In genomic region chr20:63163171-63163570, GRCh38 we compare ENCODE assay signal across 14 cellular contexts. TPM values are rescaled to one million over a fixed set of nuclear protein-coding genes. Genes with fewer than 3 reads are reported as not detected.
A peak's percentile ranks its signal among the peaks of the same experiment; 100 is the strongest.
DNase-seq lines count a peak whose midpoint lies in the region; ATAC-seq and TF ChIP-seq lines count a peak whose summit lies in the region.
"Had no signal": no experiment of that assay in that cellular context is flagged by ENCODE, and none has a peak within 500 bp of the region (broad histone marks: within the 10 kb centered on the region; RNA-seq: fewer than 3 reads in every experiment).

No MANE protein-coding gene starts in this region.

- WGBS in spleen, 5 donors: 69 to 83% (median 78%) methylated on average over 2 to 6 of the region's 6 CpGs

- H3K4me1 ChIP-seq in Loucy (ENCODE audit: insufficient read depth, low read length, poor library complexity, severe bottlenecking): peaks cover 11% of the 10 kb centered on the region
- H3K4me1 ChIP-seq in mucosa of descending colon (ENCODE audit: low read depth): no peaks in the 10 kb centered on the region
- H3K4me1 ChIP-seq in spleen: no peaks in the 10 kb centered on the region

- H3K27me3 ChIP-seq in Loucy (ENCODE audit: insufficient read depth, low read length, poor library complexity, severe bottlenecking): no peaks in the 10 kb centered on the region
- peaks cover 0 to 65% (median 0%) of the 10 kb centered on the region in 7 donors for H3K27me3 ChIP-seq in spleen (replicated peaks in 1 of 7)

- TF ChIP-seq POLR2A in spleen (IDR thresholded peaks at IDR 0.05): no peak

- H4K20me1 ChIP-seq in Loucy (ENCODE audit: insufficient read depth, low read length, poor library complexity, severe bottlenecking): no peaks in the 10 kb centered on the region

- H3K4me3 ChIP-seq in Loucy (ENCODE audit: low read length, poor library complexity, severe bottlenecking) (no peak overlapping the region), mucosa of descending colon (no peak overlapping the region), spleen (no peak overlapping the region)
- H3K4me3 ChIP-seq: K562 had no signal

- H3K9me2 ChIP-seq in Loucy (replicated peaks; ENCODE audit: low read depth, low read length): no peaks in the 10 kb centered on the region

- DNase-seq in caudate nucleus (lab: John Stamatoyannopoulos, UW) (no peak), mucosa of descending colon (peak in 2 of 3 donors; percentile 12 to 25), spleen (peak; percentile 54), islet precursor cell (no peak)
- DNase-seq: CD8-positive, alpha-beta memory T cell; Kasumi-1; NCI-H1105 treated with DMSO at 0.1 percent for 48 hours; NCI-H146; NCI-H446; PC-3 had no signal

- H3F3A ChIP-seq in Loucy (ENCODE audit: low read depth): no peaks in the 10 kb centered on the region

- H2AFZ ChIP-seq in Loucy (ENCODE audit: low read length): no peak overlapping the region

- H3K36me3 ChIP-seq in Loucy (ENCODE audit: insufficient read depth, low read length) (no peaks in the 10 kb centered on the region), mucosa of descending colon (ENCODE audit: low read depth) (no peaks in the 10 kb centered on the region), spleen (no peaks in the 10 kb centered on the region)

- H3K79me2 ChIP-seq in Loucy (ENCODE audit: insufficient read depth, low read length): no peaks in the 10 kb centered on the region

- H3K9me3 ChIP-seq in Loucy (ENCODE audit: insufficient read depth, low read depth, low read length): no peaks in the 10 kb centered on the region
- H3K9me3 ChIP-seq in mucosa of descending colon: no peaks in the 10 kb centered on the region
- no peaks in the 10 kb centered on the region for H3K9me3 ChIP-seq in spleen

- H3K27ac ChIP-seq in caudate nucleus (ENCODE audit: low read depth, low read length): peak overlapping the region; percentile 64
- H3K27ac ChIP-seq in spleen: no peak overlapping the region

- intact Hi-C loops in mucosa of descending colon (cut with DNase I, micrococcal nuclease): no loop called here
- intact Hi-C loops in spleen (cut with DNase I; ENCODE audit: low total_unique reads): no loop called here

- TF ChIP-seq CTCF in Loucy (conservative IDR thresholded peaks at IDR 0.05; ENCODE audit: low read length): no peak
- TF ChIP-seq CTCF in mucosa of descending colon (IDR thresholded peaks at IDR 0.05): no peak
- TF ChIP-seq CTCF in spleen (IDR thresholded peaks at IDR 0.05 in 8 of 11, conservative IDR thresholded peaks at IDR 0.05 in 3 of 11): no peak

- ATAC-seq in mucosa of descending colon: no peak
- ATAC-seq in HG03196 (IDR thresholded peaks at IDR 0.05; ENCODE audit: unreplicated experiment): no peak
- ATAC-seq in HG03469 (IDR thresholded peaks at IDR 0.05; ENCODE audit: unreplicated experiment): no peak
- ATAC-seq: PC-3 had no signal

- H3K9ac ChIP-seq in Loucy (ENCODE audit: low read depth, low read length, poor library complexity, severe bottlenecking): no peak overlapping the region

- H3K4me2 ChIP-seq in Loucy (ENCODE audit: low read depth, low read length, poor library complexity, severe bottlenecking): peak overlapping the region; percentile 26

RNA-seq across cellular contexts. Expression of gene YTHDF1, which starts 52.8 kb away (rescaled TPM):
- total RNA-seq in mucosa of descending colon (10 to 100 TPM; 32.0 to 37.2 (median 34.2) TPM), spleen (10 to 100 TPM; 30.8 to 41.6 (median 35.9) TPM)
- 10 to 100 TPM; 18.8 to 24.3 (median 21.2) TPM for polyA plus RNA-seq in spleen

Comparison
In these comparisons a context has a peak if more than half of its experiments do, and no peak if none do; other contexts are left out.
1. DNase-seq: peak in mucosa of descending colon (2 of 3) and spleen (single experiment); none in caudate nucleus (0 of 61) and islet precursor cell (single experiment).